ENCODE assay signal across 12 cellular contexts in genomic region chr17:80858301-80859003, GRCh38.
DNase-seq lines count a peak whose midpoint lies in the region; ATAC-seq lines count a peak whose summit lies in the region.
"Had no signal": no experiment of that assay in that cellular context is flagged by ENCODE, and none has a peak within 500 bp of the region (broad histone marks: within the 10 kb centered on the region; RNA-seq: fewer than 3 reads in every experiment).

No MANE protein-coding gene starts in this region.

- H3K27me3 ChIP-seq in muscle layer of colon (ENCODE audit: control insufficient read depth in 1 of 2, insufficient read depth in 2 of 2, low read length in 2 of 2) (no peaks in the 10 kb centered on the region), stomach smooth muscle (ENCODE audit: control insufficient read depth in 1 of 2, insufficient read depth in 2 of 2, low read length in 2 of 2) (no peaks in the 10 kb centered on the region)

- no peaks in the 10 kb centered on the region for H3K27me3 Mint-ChIP-seq in activated T-cell treated with anti-CD3 and anti-CD28 coated beads, Interleukin-2, amount 50 U/mL, for 72 hours (ENCODE audit: low read depth)
- no peaks in the 10 kb centered on the region for H3K27me3 Mint-ChIP-seq in activated T-cell treated with anti-CD3 and anti-CD28 coated beads, Interleukin-2, amount 50 U/mL, for 4 hours (ENCODE audit: low read depth)

- no peak for ATAC-seq in activated T-cell treated with anti-CD3 and anti-CD28 coated beads, Interleukin-2, amount 50 U/mL, for 72 hours (replicated peaks in 1 of 2)
- ATAC-seq in activated T-cell treated with anti-CD3 and anti-CD28 coated beads, Interleukin-2, amount 50 U/mL, for 4 hours = no peak
- no peak for ATAC-seq in activated naive CD4-positive, alpha-beta T cell treated with anti-CD3 and anti-CD28 coated beads, Interleukin-2, amount 50 U/mL, for 72 hours
- ATAC-seq in GM18502 (IDR thresholded peaks at IDR 0.05; ENCODE audit: poor library complexity, unreplicated experiment) (no peak), GM21529 (IDR thresholded peaks at IDR 0.05; ENCODE audit: unreplicated experiment) (no peak)

- H3K9me3 ChIP-seq in muscle layer of colon (ENCODE audit: low read length) = no peaks in the 10 kb centered on the region
- H3K9me3 ChIP-seq in stomach smooth muscle (ENCODE audit: control insufficient read depth in 2 of 2, low read length in 2 of 2) = no peaks in the 10 kb centered on the region

- peaks cover 0 to 2% of the 10 kb centered on the region in 2 donors for H3K9me3 Mint-ChIP-seq in activated T-cell treated with anti-CD3 and anti-CD28 coated beads, Interleukin-2, amount 50 U/mL, for 72 hours
- H3K9me3 Mint-ChIP-seq in activated T-cell treated with anti-CD3 and anti-CD28 coated beads, Interleukin-2, amount 50 U/mL, for 4 hours = no peaks in the 10 kb centered on the region
- peaks cover 9 to 11% of the 10 kb centered on the region in 2 donors for H3K9me3 Mint-ChIP-seq in activated naive CD4-positive, alpha-beta T cell treated with anti-CD3 and anti-CD28 coated beads, Interleukin-2, amount 50 U/mL, for 72 hours

- H3K4me1 ChIP-seq in muscle layer of colon (ENCODE audit: insufficient read depth, low read length) = peaks cover 32% of the 10 kb centered on the region
- peaks cover 21% of the 10 kb centered on the region for H3K4me1 ChIP-seq in stomach smooth muscle (ENCODE audit: control insufficient read depth, insufficient read depth, low read length)

- no peak for DNase-seq in activated T-cell treated with anti-CD3 and anti-CD28 coated beads, Interleukin-2, amount 50 U/mL, for 72 hours
- DNase-seq in activated T-cell treated with anti-CD3 and anti-CD28 coated beads, Interleukin-2, amount 50 U/mL, for 4 hours = no peak
- no peak for DNase-seq in activated naive CD4-positive, alpha-beta T cell treated with anti-CD3 and anti-CD28 coated beads, Interleukin-2, amount 50 U/mL, for 72 hours (ENCODE audit: low spot score in 2 of 2)
- no peak for DNase-seq in glomerular visceral epithelial cell (ENCODE audit: extremely low spot score)
- DNase-seq: activated CD4-positive, alpha-beta T cell treated with anti-CD3 and anti-CD28 coated beads, Interleukin-2, amount 50 U/mL, for 4 hours; KBM-7; NCI-H187 treated with DMSO at 0.1 percent for 48 hours had no signal

- H3K4me3 ChIP-seq in muscle layer of colon (ENCODE audit: low read depth in 1 of 2, low read length in 2 of 2) (no peak overlapping the region), stomach smooth muscle (ENCODE audit: low read length in 2 of 2) (no peak overlapping the region)
- H3K4me3 ChIP-seq: SK-N-MC had no signal

- H3K9ac ChIP-seq in muscle layer of colon (ENCODE audit: low read length) = no peak overlapping the region
- H3K9ac ChIP-seq in stomach smooth muscle (ENCODE audit: low read length in 2 of 2) = no peak overlapping the region

- peak overlapping the region; percentile 99 for H3K27ac Mint-ChIP-seq in activated T-cell treated with anti-CD3 and anti-CD28 coated beads, Interleukin-2, amount 50 U/mL, for 72 hours
- peak overlapping the region; percentile 98 to 100 for H3K27ac Mint-ChIP-seq in activated naive CD4-positive, alpha-beta T cell treated with anti-CD3 and anti-CD28 coated beads, Interleukin-2, amount 50 U/mL, for 72 hours

- peaks cover 6 to 35% of the 10 kb centered on the region in 2 donors for H3K36me3 Mint-ChIP-seq in activated T-cell treated with anti-CD3 and anti-CD28 coated beads, Interleukin-2, amount 50 U/mL, for 72 hours (ENCODE audit: insufficient read depth in 2 of 2)
- H3K36me3 Mint-ChIP-seq in activated T-cell treated with anti-CD3 and anti-CD28 coated beads, Interleukin-2, amount 50 U/mL, for 4 hours (ENCODE audit: insufficient read depth) = peaks cover 38% of the 10 kb centered on the region
- H3K36me3 Mint-ChIP-seq in activated naive CD4-positive, alpha-beta T cell treated with anti-CD3 and anti-CD28 coated beads, Interleukin-2, amount 50 U/mL, for 72 hours = peaks cover 57 to 74% of the 10 kb centered on the region in 2 donors

- H3K27ac ChIP-seq in muscle layer of colon (ENCODE audit: low read depth, low read length) = peak overlapping the region; percentile 56
- peak overlapping the region; percentile 18 for H3K27ac ChIP-seq in stomach smooth muscle (ENCODE audit: low read length)
- H3K27ac ChIP-seq: SK-N-MC had no signal

- H3K4me3 Mint-ChIP-seq in activated T-cell treated with anti-CD3 and anti-CD28 coated beads, Interleukin-2, amount 50 U/mL, for 72 hours = peak overlapping the region in 1 of 2 donors; percentile 36
- no peak overlapping the region for H3K4me3 Mint-ChIP-seq in activated T-cell treated with anti-CD3 and anti-CD28 coated beads, Interleukin-2, amount 50 U/mL, for 4 hours

- H3K4me1 Mint-ChIP-seq in activated T-cell treated with anti-CD3 and anti-CD28 coated beads, Interleukin-2, amount 50 U/mL, for 72 hours (ENCODE audit: low read depth) = peaks cover 89% of the 10 kb centered on the region
- peaks cover 72% of the 10 kb centered on the region for H3K4me1 Mint-ChIP-seq in activated T-cell treated with anti-CD3 and anti-CD28 coated beads, Interleukin-2, amount 50 U/mL, for 4 hours (ENCODE audit: low read depth)

- H3K36me3 ChIP-seq in muscle layer of colon (ENCODE audit: insufficient read depth, low read length) = no peaks in the 10 kb centered on the region
- H3K36me3 ChIP-seq in stomach smooth muscle (ENCODE audit: control insufficient read depth in 2 of 2, insufficient read depth in 2 of 2, low read length in 2 of 2) = peaks cover 0 to 2% of the 10 kb centered on the region in 2 donors
